In the genomic region with DNA sequence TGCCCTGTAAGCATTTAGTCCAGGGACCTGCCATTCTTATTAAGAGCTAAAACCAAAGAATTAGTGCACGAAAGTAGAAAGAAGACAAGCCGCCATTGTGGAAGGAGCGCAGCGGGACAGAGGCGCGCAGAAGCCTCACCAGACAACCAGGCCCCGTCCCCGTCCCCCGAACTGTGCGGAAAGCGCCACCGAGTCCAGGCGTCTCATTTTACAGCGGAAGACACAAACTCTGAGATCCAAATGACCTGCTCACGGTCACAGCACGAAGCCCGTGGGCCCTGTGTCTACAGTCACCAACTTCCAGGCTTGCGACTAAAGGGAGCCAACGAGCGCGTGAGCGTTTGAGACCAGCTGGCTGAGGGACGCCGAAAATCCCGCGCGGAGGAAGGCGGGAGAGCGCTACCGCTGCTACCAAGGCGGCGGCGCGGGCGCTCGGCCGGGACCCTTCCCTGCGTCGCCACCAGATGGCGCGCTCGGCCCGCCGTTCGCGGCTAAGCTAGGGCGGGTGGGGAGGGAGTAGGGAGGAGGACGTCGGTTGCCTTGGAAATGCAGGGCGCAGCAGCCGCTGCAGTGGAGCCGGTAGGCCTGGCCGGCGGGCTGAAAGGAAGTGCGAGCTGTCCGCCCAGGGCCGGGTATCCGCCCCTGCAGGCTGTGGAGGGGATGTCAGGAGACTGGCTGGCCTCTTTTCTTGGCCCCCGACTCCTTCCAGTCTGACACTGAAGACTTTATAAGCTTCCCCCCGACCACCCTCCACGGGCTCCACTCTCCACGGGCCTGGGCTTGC, we compare ENCODE assay signal across 8 cellular contexts. TPM values are rescaled to one million over a fixed set of nuclear protein-coding genes. Genes with fewer than 3 reads are reported as not detected.
DNase-seq lines count a peak whose midpoint lies in the region; ATAC-seq, FAIRE-seq and TF ChIP-seq lines count a peak whose summit lies in the region.

No MANE protein-coding gene starts in this region.

- H3K27me3 ChIP-seq in GM23338 (ENCODE audit: insufficient read depth): no peaks in the 10 kb centered on the region

- peak overlapping the region; percentile 96 for H3K4me2 ChIP-seq in GM23338

- H3K4me1 ChIP-seq in GM23338 (ENCODE audit: insufficient read depth): peaks cover 9% of the 10 kb centered on the region

- peak; percentile 38 to 98; a peak in 3 of 4 replicates for TF ChIP-seq CTCF in GM23338 (conservative IDR thresholded peaks at IDR 0.05; ENCODE audit: low read depth in 2 of 2)
- TF ChIP-seq CTCF in fibroblast of pulmonary artery (IDR thresholded peaks at IDR 0.05; ENCODE audit: low read length, missing control alignments): peak; percentile 32

- peaks cover 32% of the 10 kb centered on the region for H3K36me3 Mint-ChIP-seq in GM23338 (ENCODE audit: low read depth)
- peaks cover 9% of the 10 kb centered on the region for H3K36me3 Mint-ChIP-seq in natural killer cell treated with Interleukin-12 subunit alpha and Interleukin-12 subunit beta and Interleukin-15 and Interleukin-18, amount 100 ng/mL, for 72 hours

- H2AFZ ChIP-seq in GM23338: peak overlapping the region; percentile 100

- peak overlapping the region; percentile 95; the same call in 1 of the 2 replicates for H3K27ac Mint-ChIP-seq in GM23338
- peak overlapping the region; percentile 85 to 98 for H3K27ac Mint-ChIP-seq in natural killer cell treated with Interleukin-12 subunit alpha and Interleukin-12 subunit beta and Interleukin-15 and Interleukin-18, amount 100 ng/mL, for 72 hours

- ATAC-seq in GM23338: peak; percentile 98
- peak; percentile 98 for ATAC-seq in natural killer cell treated with Interleukin-12 subunit alpha and Interleukin-12 subunit beta and Interleukin-15 and Interleukin-18, amount 100 ng/mL, for 72 hours

- H3K9me2 ChIP-seq in GM23338 (ENCODE audit: insufficient read depth): 0 out of 2 replicates have a peak, but pooled peaks cover 12% of the 10 kb centered on the region

- H3K36me3 ChIP-seq in GM23338 (ENCODE audit: insufficient read depth): peaks cover 5% of the 10 kb centered on the region; the same call in 1 of the 2 replicates

- H3K4me3 Mint-ChIP-seq in GM23338: peak overlapping the region; percentile 77
- H3K4me3 Mint-ChIP-seq in natural killer cell treated with Interleukin-12 subunit alpha and Interleukin-12 subunit beta and Interleukin-15 and Interleukin-18, amount 100 ng/mL, for 72 hours: peak overlapping the region; percentile 91

- peak; percentile 94 for DNase-seq in EH (ENCODE audit: low read depth)
- DNase-seq in GM23338 (ENCODE audit: low spot score): peak; percentile 97
- peak; percentile 92 to 94 for DNase-seq in Kasumi-1 (lab: John Stamatoyannopoulos, UW)
- peak; percentile 81 for DNase-seq in RCC 7860 (ENCODE audit: low spot score)
- peak; percentile 83 to 86 for DNase-seq in activated T-helper 1 cell treated with anti-CD3 and anti-CD28 coated beads, Interleukin-2, amount 50 U/mL, for 16 hours (ENCODE audit: low read depth in 1 of 2, low spot score in 1 of 2)
- peak; percentile 95 for DNase-seq in fibroblast of pulmonary artery (ENCODE audit: low read depth)
- DNase-seq in natural killer cell treated with Interleukin-12 subunit alpha and Interleukin-12 subunit beta and Interleukin-15 and Interleukin-18, amount 100 ng/mL, for 72 hours (ENCODE audit: low spot score): peak; percentile 93
- peak; percentile 84 for DNase-seq in stimulated activated naive CD4-positive, alpha-beta T cell treated with Interleukin-2 at 50 U/mL for 16 hours (lab: John Stamatoyannopoulos, UW)

- H3F3A ChIP-seq in GM23338 (replicated peaks; ENCODE audit: low read depth): no peaks in the 10 kb centered on the region; the same call in 1 of the 2 replicates

- H3K79me2 ChIP-seq in GM23338 (replicated peaks; ENCODE audit: insufficient read depth): no peaks in the 10 kb centered on the region

- H3K4me3 ChIP-seq in GM23338: peak overlapping the region; percentile 91
- H3K4me3 ChIP-seq in fibroblast of pulmonary artery (replicated peaks; ENCODE audit: low read depth, low read length): peak overlapping the region; percentile 58

- peaks cover 31% of the 10 kb centered on the region for H3K9me3 Mint-ChIP-seq in GM23338
- H3K9me3 Mint-ChIP-seq in natural killer cell treated with Interleukin-12 subunit alpha and Interleukin-12 subunit beta and Interleukin-15 and Interleukin-18, amount 100 ng/mL, for 72 hours: no peaks in the 10 kb centered on the region

- no peaks in the 10 kb centered on the region for H4K20me1 ChIP-seq in GM23338 (replicated peaks; ENCODE audit: insufficient read depth)

- H3K27ac ChIP-seq in GM23338 (ENCODE audit: low read depth): no peak overlapping the region

- no peak for FAIRE-seq in RCC 7860 (lab: Jason Lieb, UNC)

- peaks cover 8% of the 10 kb centered on the region for H3K27me3 Mint-ChIP-seq in GM23338 (ENCODE audit: insufficient read depth, low read depth, poor library complexity)
- peaks cover 3 to 7% of the 10 kb centered on the region in 2 donors for H3K27me3 Mint-ChIP-seq in natural killer cell treated with Interleukin-12 subunit alpha and Interleukin-12 subunit beta and Interleukin-15 and Interleukin-18, amount 100 ng/mL, for 72 hours

- H3K4me1 Mint-ChIP-seq in GM23338: peaks cover 7% of the 10 kb centered on the region
- peaks cover 10 to 12% of the 10 kb centered on the region in 2 donors for H3K4me1 Mint-ChIP-seq in natural killer cell treated with Interleukin-12 subunit alpha and Interleukin-12 subunit beta and Interleukin-15 and Interleukin-18, amount 100 ng/mL, for 72 hours (ENCODE audit: low read depth in 2 of 2)

TF ChIP-seq in GM23338, 12 proteins besides CTCF, POLR2A, EP300 and RAD21 (continues in another document):
- TF ChIP-seq CREB1 (CRISPR knock-in tag; IDR thresholded peaks at IDR 0.05; ENCODE audit: low read depth) (peak; percentile 9; the same call in 1 of the 2 replicates), JUNB (IDR thresholded peaks at IDR 0.05; ENCODE audit: unreplicated experiment) (no peak), EZH2phosphoT487 (IDR thresholded peaks at IDR 0.05; ENCODE audit: unreplicated experiment) (no peak), ZNF331 (CRISPR knock-in tag; IDR thresholded peaks at IDR 0.05; ENCODE audit: low read depth) (no peak), EZH2 (IDR thresholded peaks at IDR 0.05; ENCODE audit: low read depth, unreplicated experiment) (no peak), POLR2AphosphoS5 (IDR thresholded peaks at IDR 0.05; ENCODE audit: low read depth) (peak; percentile 69), REST (IDR thresholded peaks at IDR 0.05; ENCODE audit: unreplicated experiment) (no peak), ZNF114 (CRISPR knock-in tag; IDR thresholded peaks at IDR 0.05) (no peak), NANOG (IDR thresholded peaks at IDR 0.05; ENCODE audit: borderline replicate concordance) (no peak), STAT1 (IDR thresholded peaks at IDR 0.05; ENCODE audit: unreplicated experiment) (no peak)
- TF ChIP-seq, protein P1, sequence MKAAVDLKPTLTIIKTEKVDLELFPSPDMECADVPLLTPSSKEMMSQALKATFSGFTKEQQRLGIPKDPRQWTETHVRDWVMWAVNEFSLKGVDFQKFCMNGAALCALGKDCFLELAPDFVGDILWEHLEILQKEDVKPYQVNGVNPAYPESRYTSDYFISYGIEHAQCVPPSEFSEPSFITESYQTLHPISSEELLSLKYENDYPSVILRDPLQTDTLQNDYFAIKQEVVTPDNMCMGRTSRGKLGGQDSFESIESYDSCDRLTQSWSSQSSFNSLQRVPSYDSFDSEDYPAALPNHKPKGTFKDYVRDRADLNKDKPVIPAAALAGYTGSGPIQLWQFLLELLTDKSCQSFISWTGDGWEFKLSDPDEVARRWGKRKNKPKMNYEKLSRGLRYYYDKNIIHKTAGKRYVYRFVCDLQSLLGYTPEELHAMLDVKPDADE (IDR thresholded peaks at IDR 0.05): no peak; the same call in none of the 2 replicates

RNA-seq across cellular contexts. Expression of gene CCDC83, which starts 0.4 kb away (rescaled TPM):
- total RNA-seq in GM23338 (2014; rRNA removed; shearing (Covaris generic)): not detected in 2 replicates
- polyA plus RNA-seq in GM23338 (2016; fragmentation: Nextera tagmentation; extraction: Ambion mirVana): not detected in 2 replicates
- total RNA-seq in natural killer cell treated with Interleukin-12 subunit alpha and Interleukin-12 subunit beta and Interleukin-15 and Interleukin-18, amount 100 ng/mL, for 72 hours: not detected

RNA-seq across cellular contexts. Expression of gene SYTL2, which starts 43.8 kb away (rescaled TPM):
- 5.6 and 7.2 TPM in 2 replicates for total RNA-seq in GM23338 (2014; rRNA removed; shearing (Covaris generic))
- polyA plus RNA-seq in GM23338 (2016; fragmentation: Nextera tagmentation; extraction: Ambion mirVana): 3.0 and 3.4 TPM in 2 replicates
- total RNA-seq in natural killer cell treated with Interleukin-12 subunit alpha and Interleukin-12 subunit beta and Interleukin-15 and Interleukin-18, amount 100 ng/mL, for 72 hours: 10 to 100 TPM; 68.8 to 74.8 TPM
